In genomic region chr3:122074621-122075265, GRCh38 we compare ENCODE assay signal across 9 cellular contexts. TPM values are rescaled to one million over a fixed set of nuclear protein-coding genes. Genes with fewer than 3 reads are reported as not detected.
DNase-seq lines count a peak whose midpoint lies in the region; ATAC-seq and TF ChIP-seq lines count a peak whose summit lies in the region.
"Had no signal": no experiment of that assay in that cellular context is flagged by ENCODE, and none has a peak within 500 bp of the region (broad histone marks: within the 10 kb centered on the region; RNA-seq: fewer than 3 reads in every experiment).

No MANE protein-coding gene starts in this region.

- peak; percentile 27 for TF ChIP-seq POLR2A in GM18951 (IDR thresholded peaks at IDR 0.05; ENCODE audit: extremely low read depth, insufficient read depth, insufficient read length)

- intact Hi-C loops in posterior vena cava (cut with DNase I): no loop called here

- in situ Hi-C loops in GM18951 (cut with MboI; ENCODE audit: low sequenced_read_pairs, unreplicated experiment): loop anchor here (25.0 kb wide), 1 partner anchor 537 kb away; the partner anchor contains the start of gene POLQ

- DNase-seq in OCI-M1 (lab: John Stamatoyannopoulos, UW): peak; percentile 53
- peak; percentile 86 for DNase-seq in posterior vena cava (ENCODE audit: low spot score)
- no peak for DNase-seq in NCI-H2081 treated with DMSO at 0.1 percent for 48 hours (lab: John Stamatoyannopoulos, UW)
- DNase-seq in DMS153 treated with DMSO at 0.1 percent for 48 hours (lab: John Stamatoyannopoulos, UW; ENCODE audit: unreplicated experiment): no peak
- DNase-seq in NCI-H524 (lab: John Stamatoyannopoulos, UW): no peak
- no peak for DNase-seq in activated naive CD4-positive, alpha-beta T cell treated with anti-CD3 and anti-CD28 coated beads, Interleukin-2, amount 50 U/mL, for 16 hours

- peak; percentile 49 for ATAC-seq in HG02852 (IDR thresholded peaks at IDR 0.05; ENCODE audit: unreplicated experiment)
- ATAC-seq: K562 had no signal

RNA-seq across cellular contexts. Expression of gene CD86, which starts 19.6 kb away (rescaled TPM):
- total RNA-seq in posterior vena cava: 1 to 10 TPM; 5.0 to 9.7 TPM

RNA-seq across cellular contexts. Expression of gene ILDR1, which starts 52.7 kb away (rescaled TPM):
- under 1 TPM in 1 of 2 donors, not detected in 1; 0.10 TPM for total RNA-seq in posterior vena cava

Comparison
In these comparisons a context has a peak if more than half of its experiments do, and no peak if none do; other contexts are left out.
1. DNase-seq: peak in OCI-M1 (single experiment) and posterior vena cava (single experiment); none in NCI-H2081 treated with DMSO at 0.1 percent for 48 hours (single experiment), DMS153 treated with DMSO at 0.1 percent for 48 hours (single experiment), NCI-H524 (0 of 2) and activated naive CD4-positive, alpha-beta T cell treated with anti-CD3 and anti-CD28 coated beads, Interleukin-2, amount 50 U/mL, for 16 hours (single experiment).